ENCODE assay signal across 13 cellular contexts in genomic region chr5:100595152-100595811, GRCh38.
DNase-seq lines count a peak whose midpoint lies in the region; ATAC-seq, FAIRE-seq and TF ChIP-seq lines count a peak whose summit lies in the region.
"Had no signal": no experiment of that assay in that cellular context is flagged by ENCODE, and none has a peak within 500 bp of the region (broad histone marks: within the 10 kb centered on the region; RNA-seq: fewer than 3 reads in every experiment).

No MANE protein-coding gene starts in this region.

- SMC1A ChIA-PET in GM12878 (lab: Charles Lee; ENCODE audit: uncharacterized antibody, unreplicated experiment), result interaction anchor here (0.7 to 1.7 kb wide), 3 partner anchors 10 to 306 kb away, joined by 3 to 7 read pairs (median 3); no protein-coding TSS in a partner anchor

- no peaks in the 10 kb centered on the region for H3K4me1 ChIP-seq in GM12878 (ENCODE audit: control insufficient read depth, insufficient read depth, low read length)
- peaks cover 0 to 20% (median 0%) of the 10 kb centered on the region in 4 donors for H3K4me1 ChIP-seq in tibial artery

- CTCF ChIA-PET in GM12878 (lab: Yijun Ruan, JAX), result interaction anchor here (0.5 to 1.3 kb wide), 3 partner anchors 8 to 697 kb away, joined by 3 to 4 read pairs (median 4); no protein-coding TSS in a partner anchor
- CTCF ChIA-PET in activated naive CD4-positive, alpha-beta T cell treated with anti-CD3 and anti-CD28 coated beads, Interleukin-2, amount 10 ng/mL, durations not matched to agents 7 days and 5 days (lab: Charles Lee), result interaction anchor here (0.6 to 0.8 kb wide), 2 partner anchors 8 to 117 kb away, joined by 3 read pairs; no protein-coding TSS in a partner anchor

- in situ Hi-C loops in GM12878 (cut with MboI), result no loop called here

- no peaks in the 10 kb centered on the region for H3K79me2 ChIP-seq in GM12878 (ENCODE audit: control insufficient read depth, insufficient read depth, low read length)

- no peak overlapping the region for H3K27ac Mint-ChIP-seq in activated naive CD4-positive, alpha-beta T cell treated with anti-CD3 and anti-CD28 coated beads, Interleukin-2, amount 10 ng/mL, durations not matched to agents 7 days and 5 days
- no peak overlapping the region for H3K27ac Mint-ChIP-seq in activated T-cell treated with anti-CD3 and anti-CD28 coated beads, Interleukin-2, amount 50 U/mL, for 72 hours
- H3K27ac Mint-ChIP-seq: IgD-negative memory B cell; nephron; T-helper 1 cell treated with Interleukin-12 subunit alpha and Interleukin-12 subunit beta and Interleukin-4 antibody, amounts not matched to agents 30 μg/mL and 1 μg/mL, for 36 hours had no signal

- H2AFZ ChIP-seq in GM12878 (ENCODE audit: control insufficient read depth, low read depth, low read length), result no peak overlapping the region

- no peaks in the 10 kb centered on the region for H4K20me1 ChIP-seq in GM12878 (ENCODE audit: control insufficient read depth, insufficient read depth)

- H3K4me1 Mint-ChIP-seq in activated naive CD4-positive, alpha-beta T cell treated with anti-CD3 and anti-CD28 coated beads, Interleukin-2, amount 10 ng/mL, durations not matched to agents 7 days and 5 days, result no peaks in the 10 kb centered on the region
- no peaks in the 10 kb centered on the region for H3K4me1 Mint-ChIP-seq in activated T-cell treated with anti-CD3 and anti-CD28 coated beads, Interleukin-2, amount 50 U/mL, for 72 hours (ENCODE audit: low read depth)
- H3K4me1 Mint-ChIP-seq: IgD-negative memory B cell, nephron had no signal

- no peak overlapping the region for H3K4me3 ChIP-seq in GM12878
- H3K4me3 ChIP-seq in tibial artery, result no peak overlapping the region
- H3K4me3 ChIP-seq: suprapubic skin had no signal

- TF ChIP-seq EP300 in GM12878 (IDR thresholded peaks at IDR 0.05; ENCODE audit: borderline replicate concordance in 1 of 2, control insufficient read depth in 1 of 2, low read depth in 2 of 2, low read length in 2 of 2), result no peak

- RAD21 ChIA-PET in GM12878 (lab: Charles Lee; ENCODE audit: unreplicated experiment), result no interaction called here

- no peaks in the 10 kb centered on the region for H3K27me3 Mint-ChIP-seq in activated naive CD4-positive, alpha-beta T cell treated with anti-CD3 and anti-CD28 coated beads, Interleukin-2, amount 10 ng/mL, durations not matched to agents 7 days and 5 days
- H3K27me3 Mint-ChIP-seq in activated T-cell treated with anti-CD3 and anti-CD28 coated beads, Interleukin-2, amount 50 U/mL, for 72 hours (ENCODE audit: low read depth), result no peaks in the 10 kb centered on the region

- TF ChIP-seq RAD21 in GM12878 (IDR thresholded peaks at IDR 0.05; ENCODE audit: insufficient read depth, low read depth, low read length), result no peak

- no peaks in the 10 kb centered on the region for H3K36me3 Mint-ChIP-seq in activated naive CD4-positive, alpha-beta T cell treated with anti-CD3 and anti-CD28 coated beads, Interleukin-2, amount 10 ng/mL, durations not matched to agents 7 days and 5 days
- H3K36me3 Mint-ChIP-seq in activated T-cell treated with anti-CD3 and anti-CD28 coated beads, Interleukin-2, amount 50 U/mL, for 72 hours (ENCODE audit: insufficient read depth in 2 of 2), result no peaks in the 10 kb centered on the region
- H3K36me3 Mint-ChIP-seq: IgD-negative memory B cell had no signal

- DNase-seq in DMS 273 (lab: John Stamatoyannopoulos, UW; ENCODE audit: unreplicated experiment) (peak; percentile 43), DMS 273 treated with DMSO at 0.1 percent for 48 hours (lab: John Stamatoyannopoulos, UW) (no peak), GM12878 (ENCODE audit: low read depth, low spot score) (no peak), iPS-NIHi7 (ENCODE audit: extremely low spot score) (peak; percentile 13), tibial artery (peak; percentile 21 to 66)
- DNase-seq in activated naive CD4-positive, alpha-beta T cell treated with anti-CD3 and anti-CD28 coated beads, Interleukin-2, amount 10 ng/mL, durations not matched to agents 7 days and 5 days, result no peak
- DNase-seq in activated T-cell treated with anti-CD3 and anti-CD28 coated beads, Interleukin-2, amount 50 U/mL, for 72 hours, result no peak
- no peak for DNase-seq in stimulated activated naive CD4-positive, alpha-beta T cell (lab: John Stamatoyannopoulos, UW)

- H3K36me3 ChIP-seq in GM12878 (ENCODE audit: control insufficient read depth in 2 of 2, insufficient read depth in 2 of 2, low read length in 1 of 2), result no peaks in the 10 kb centered on the region
- H3K36me3 ChIP-seq in tibial artery, result no peaks in the 10 kb centered on the region
- H3K36me3 ChIP-seq: suprapubic skin had no signal

- no peak overlapping the region for H3K27ac ChIP-seq in GM12878 (ENCODE audit: control insufficient read depth, insufficient read depth)
- peak overlapping the region; percentile 30 to 38 for H3K27ac ChIP-seq in tibial artery
- H3K27ac ChIP-seq: 22Rv1, suprapubic skin had no signal

- no peak overlapping the region for H3K4me3 Mint-ChIP-seq in activated naive CD4-positive, alpha-beta T cell treated with anti-CD3 and anti-CD28 coated beads, Interleukin-2, amount 10 ng/mL, durations not matched to agents 7 days and 5 days
- H3K4me3 Mint-ChIP-seq in activated T-cell treated with anti-CD3 and anti-CD28 coated beads, Interleukin-2, amount 50 U/mL, for 72 hours, result no peak overlapping the region
- H3K4me3 Mint-ChIP-seq: IgD-negative memory B cell; nephron; T-helper 1 cell treated with Interleukin-12 subunit alpha and Interleukin-12 subunit beta and Interleukin-4 antibody, amounts not matched to agents 30 μg/mL and 1 μg/mL, for 36 hours had no signal

- POLR2A ChIA-PET in GM12878 (lab: Charles Lee), result interaction anchor here (0.9 kb wide), 1 partner anchor 12 kb away, joined by 3 read pairs; no protein-coding TSS in a partner anchor

- no peak overlapping the region for H3K4me2 ChIP-seq in GM12878 (ENCODE audit: control insufficient read depth, insufficient read depth)

- no peaks in the 10 kb centered on the region for H3K27me3 ChIP-seq in GM12878 (replicated peaks in 1 of 2; ENCODE audit: control insufficient read depth in 2 of 2, insufficient read depth in 2 of 2, low read length in 1 of 2)
- no peaks in the 10 kb centered on the region for H3K27me3 ChIP-seq in tibial artery
- H3K27me3 ChIP-seq: suprapubic skin had no signal

- no peaks in the 10 kb centered on the region for H3K9me3 Mint-ChIP-seq in activated naive CD4-positive, alpha-beta T cell treated with anti-CD3 and anti-CD28 coated beads, Interleukin-2, amount 10 ng/mL, durations not matched to agents 7 days and 5 days
- no peaks in the 10 kb centered on the region for H3K9me3 Mint-ChIP-seq in activated T-cell treated with anti-CD3 and anti-CD28 coated beads, Interleukin-2, amount 50 U/mL, for 72 hours
- H3K9me3 Mint-ChIP-seq: IgD-negative memory B cell; nephron; T-helper 1 cell treated with Interleukin-12 subunit alpha and Interleukin-12 subunit beta and Interleukin-4 antibody, amounts not matched to agents 30 μg/mL and 1 μg/mL, for 36 hours had no signal

- intact Hi-C loops in GM12878 (cut with micrococcal nuclease; ENCODE audit: unreplicated experiment) (no loop called here), tibial artery (cut with DNase I; ENCODE audit: low total_unique reads) (no loop called here)

- no TSS peak for BruUV-seq in GM12878 (replicated peaks; lab: Mats Ljungman, UMichigan)

- no peak overlapping the region for H3K9ac ChIP-seq in GM12878 (ENCODE audit: control insufficient read depth, insufficient read depth, low read length)

- no peak for TF ChIP-seq CTCF in GM12878 (IDR thresholded peaks at IDR 0.05 in 2 of 3, conservative IDR thresholded peaks at IDR 0.05 in 1 of 3; ENCODE audit: control insufficient read depth in 2 of 3, extremely low read depth in 1 of 3, insufficient read depth in 1 of 3, low read depth in 3 of 3, low read length in 3 of 3)
- no peak for TF ChIP-seq CTCF in tibial artery (IDR thresholded peaks at IDR 0.05)

- FAIRE-seq in GM12878 (lab: Jason Lieb, UNC), result no peak

- 90% methylated on average over 7 of the region's 7 CpGs for WGBS in GM12878 (ENCODE audit: insufficient coverage, insufficient replicate concordance, low lambda C conversion rate, missing lambda C conversion rate)

- peak; percentile 22; the same call in 1 of the 3 replicates for ATAC-seq in GM12878
- ATAC-seq in activated T-cell treated with anti-CD3 and anti-CD28 coated beads, Interleukin-2, amount 50 U/mL, for 72 hours (replicated peaks in 1 of 2), result no peak

- no peak for TF ChIP-seq POLR2A in GM12878 (IDR thresholded peaks at IDR 0.05; ENCODE audit: low read depth, low read length)

- no peaks in the 10 kb centered on the region; the same call in 2 of the 3 replicates for H3K9me3 ChIP-seq in GM12878 (replicated peaks; ENCODE audit: control insufficient read depth, insufficient read depth, low read length)
- H3K9me3 ChIP-seq in tibial artery, result no peaks in the 10 kb centered on the region
- H3K9me3 ChIP-seq: suprapubic skin had no signal

TF ChIP-seq in GM12878, 131 proteins besides CTCF, POLR2A, EP300 and RAD21 (continues in another document):
- no peak for TF ChIP-seq ZSCAN29 (IDR thresholded peaks at IDR 0.05)
- TF ChIP-seq DPF2 (IDR thresholded peaks at IDR 0.05), result no peak
- no peak for TF ChIP-seq ZBTB33 (IDR thresholded peaks at IDR 0.05)
- TF ChIP-seq SRF (IDR thresholded peaks at IDR 0.05; ENCODE audit: low read depth in 2 of 2, low read length in 2 of 2), result no peak
- TF ChIP-seq E2F4 (IDR thresholded peaks at IDR 0.05; ENCODE audit: low read depth, low read length), result no peak
- TF ChIP-seq RBBP5 (conservative IDR thresholded peaks at IDR 0.05), result no peak

Comparison
In these comparisons a context has a peak if more than half of its experiments do, and no peak if none do; other contexts are left out.
1. DNase-seq: peak in DMS 273 (single experiment), iPS-NIHi7 (single experiment) and tibial artery (2 of 2); none in DMS 273 treated with DMSO at 0.1 percent for 48 hours (single experiment), GM12878 (single experiment), activated naive CD4-positive, alpha-beta T cell treated with anti-CD3 and anti-CD28 coated beads, Interleukin-2, amount 10 ng/mL, durations not matched to agents 7 days and 5 days (single experiment), activated T-cell treated with anti-CD3 and anti-CD28 coated beads, Interleukin-2, amount 50 U/mL, for 72 hours (0 of 2) and stimulated activated naive CD4-positive, alpha-beta T cell (0 of 6).